Comparison of ENCODE assay signal across 8 cellular contexts in the genomic region with DNA sequence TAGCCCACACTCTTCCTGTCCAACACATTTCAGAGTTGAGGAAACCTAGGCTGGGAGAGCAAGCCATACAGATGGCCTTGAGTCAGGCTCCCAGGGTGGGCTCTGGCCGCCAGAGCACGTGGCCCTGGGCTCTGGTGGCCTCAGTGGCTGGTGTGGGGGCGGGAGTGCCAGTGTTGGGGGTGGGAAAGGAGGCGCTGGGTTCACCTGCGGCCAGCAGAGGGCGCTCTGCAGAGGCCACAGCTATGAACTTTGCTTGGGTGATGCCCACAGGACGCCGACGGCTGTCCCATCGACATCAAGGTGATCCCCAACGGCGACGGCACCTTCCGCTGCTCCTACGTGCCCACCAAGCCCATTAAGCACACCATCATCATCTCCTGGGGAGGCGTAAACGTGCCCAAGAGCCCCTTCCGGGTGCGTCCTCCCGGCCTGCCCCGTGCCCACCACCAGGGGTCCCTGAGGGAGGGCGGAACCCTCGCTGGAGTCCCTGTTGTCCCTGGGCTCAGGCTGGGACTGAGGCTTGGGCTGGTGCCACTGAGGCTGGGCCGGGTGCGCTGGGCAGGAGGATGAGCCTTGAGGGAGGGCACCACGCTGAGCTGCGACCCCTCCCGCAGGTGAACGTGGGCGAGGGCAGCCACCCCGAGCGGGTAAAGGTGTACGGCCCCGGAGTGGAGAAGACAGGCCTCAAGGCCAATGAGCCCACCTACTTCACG. TPM values are rescaled to one million over a fixed set of nuclear protein-coding genes. Genes with fewer than 3 reads are reported as not detected.
DNase-seq lines count a peak whose midpoint lies in the region; ATAC-seq and TF ChIP-seq lines count a peak whose summit lies in the region.

No MANE protein-coding gene starts in this region.

- H2BK120ac ChIP-seq in IMR-90 (ENCODE audit: low read depth, low read length), result no peak overlapping the region

- H3K27ac ChIP-seq in IMR-90 (ENCODE audit: insufficient read depth, low read length), result no peak overlapping the region
- peak overlapping the region; percentile 2 for H3K27ac ChIP-seq in muscle layer of colon (ENCODE audit: low read depth, low read length)
- no peak overlapping the region for H3K27ac ChIP-seq in suprapubic skin

- H4K91ac ChIP-seq in IMR-90 (ENCODE audit: insufficient read depth, low read depth, low read length), result no peak overlapping the region

- ATAC-seq in IMR-90 (ENCODE audit: low read depth) (peak; percentile 52), HG03469 (IDR thresholded peaks at IDR 0.05; ENCODE audit: unreplicated experiment) (no peak)
- ATAC-seq in activated CD4-positive, CD25-positive, alpha-beta regulatory T cell treated with anti-CD3 and anti-CD28 coated beads, Interleukin-2, amount 50 U/mL, for 24 hours, result peak; percentile 42 to 50

- WGBS in IMR-90 (ENCODE audit: extremely low coverage in 2 of 2, insufficient read length in 1 of 2), 2 experiments, result 70% methylated on average over 13 of the region's 35 CpGs; no CpG with 5 or more reads in 1 of the 2 experiments
- WGBS in suprapubic skin, result 78% methylated on average over 8 of the region's 35 CpGs

- H2BK20ac ChIP-seq in IMR-90 (ENCODE audit: low read depth, low read length), result no peak overlapping the region

- H2BK5ac ChIP-seq in IMR-90 (ENCODE audit: low read depth, low read length, poor library complexity, severe bottlenecking), result no peak overlapping the region

- H4K8ac ChIP-seq in IMR-90 (ENCODE audit: low read depth in 2 of 2, low read length in 2 of 2), result no peak overlapping the region

- TF ChIP-seq EP300 in suprapubic skin (IDR thresholded peaks at IDR 0.05), result no peak

- no peak overlapping the region for H3K23ac ChIP-seq in IMR-90 (ENCODE audit: low read depth, low read length)

- no peak overlapping the region for H2BK15ac ChIP-seq in IMR-90 (ENCODE audit: low read depth, low read length)

- no TSS peak for BruUV-seq in IMR-90 (replicated peaks; lab: Mats Ljungman, UMichigan)

- H3K79me1 ChIP-seq in IMR-90 (ENCODE audit: low read depth in 1 of 2, low read length in 2 of 2), result peaks cover 33 to 86% of the 10 kb centered on the region in 2 experiments

- H3K9me3 ChIP-seq in IMR-90 (ENCODE audit: control insufficient read depth, insufficient read depth, low read length) (no peaks in the 10 kb centered on the region), muscle layer of colon (ENCODE audit: low read length) (no peaks in the 10 kb centered on the region), suprapubic skin (no peaks in the 10 kb centered on the region)

- peak; percentile 38 for DNase-seq in COLO668 (lab: John Stamatoyannopoulos, UW; ENCODE audit: unreplicated experiment)
- DNase-seq in IMR-90, result peak; percentile 69
- peak; percentile 80 for DNase-seq in ecto neural progenitor cell (ENCODE audit: low spot score)
- no peak for DNase-seq in suprapubic skin (ENCODE audit: low spot score in 2 of 2)
- DNase-seq in globus pallidus (ENCODE audit: low spot score), result no peak

- intact Hi-C loops in IMR-90 (cut with micrococcal nuclease), result no loop called here

- no peak overlapping the region for H3K56ac ChIP-seq in IMR-90 (ENCODE audit: extremely low read depth, insufficient read depth, low read length)

- no peak overlapping the region for H2AK9ac ChIP-seq in IMR-90 (replicated peaks; ENCODE audit: low read depth, low read length, poor library complexity)

- TF ChIP-seq RAD21 in IMR-90 (IDR thresholded peaks at IDR 0.05; ENCODE audit: low read length), result peak; percentile 33

- no peak overlapping the region for H3K4me3 ChIP-seq in IMR-90 (ENCODE audit: insufficient read depth, low read depth, low read length)
- no peak overlapping the region for H3K4me3 ChIP-seq in muscle layer of colon (ENCODE audit: low read depth in 1 of 2, low read length in 2 of 2)
- H3K4me3 ChIP-seq in suprapubic skin, result no peak overlapping the region

- POLR2A ChIA-PET in IMR-90 (lab: Charles Lee; ENCODE audit: unreplicated experiment), result no interaction called here

- no peak for TF ChIP-seq POLR2A in IMR-90 (IDR thresholded peaks at IDR 0.05; ENCODE audit: low read depth, low read length)
- TF ChIP-seq POLR2A in suprapubic skin (IDR thresholded peaks at IDR 0.05), result no peak

- H2AFZ ChIP-seq in IMR-90 (replicated peaks; ENCODE audit: low read length, poor library complexity), result no peak overlapping the region

- dilution Hi-C loops in IMR-90 (cut with HindIII; ENCODE audit: low sequenced_read_pairs, unreplicated experiment), result no loop called here

- H3K18ac ChIP-seq in IMR-90 (ENCODE audit: low read depth, low read length), result no peak overlapping the region

- H3K4me2 ChIP-seq in IMR-90 (ENCODE audit: low read depth, low read length), result no peak overlapping the region

- H3K36me3 ChIP-seq in IMR-90 (ENCODE audit: control insufficient read depth, insufficient read depth, low read length) (peaks cover 98% of the 10 kb centered on the region), muscle layer of colon (ENCODE audit: insufficient read depth, low read length) (peaks cover 100% of the 10 kb centered on the region), suprapubic skin (peaks cover 13% of the 10 kb centered on the region)

- H3K4me1 ChIP-seq in IMR-90 (ENCODE audit: control insufficient read depth, insufficient read depth, low read length) (peaks cover 3% of the 10 kb centered on the region; the same call in 1 of the 2 replicates), muscle layer of colon (ENCODE audit: insufficient read depth, low read length) (no peaks in the 10 kb centered on the region), suprapubic skin (no peaks in the 10 kb centered on the region)

- H3K9me1 ChIP-seq in IMR-90 (ENCODE audit: insufficient read depth, low read length), result no peaks in the 10 kb centered on the region; the same call in 1 of the 2 replicates

- no peak overlapping the region for H3K14ac ChIP-seq in IMR-90 (replicated peaks; ENCODE audit: low read depth, low read length)

- in situ Hi-C loops in IMR-90 (cut with MboI; ENCODE audit: low sequenced_read_pairs), result no loop called here

- TF ChIP-seq CTCF in IMR-90 (conservative IDR thresholded peaks at IDR 0.05; ENCODE audit: low read depth, low read length) (peak; percentile 54), suprapubic skin (IDR thresholded peaks at IDR 0.05) (peak; percentile 13 to 78)

- CTCF ChIA-PET in IMR-90 (lab: Yijun Ruan, JAX), result no interaction called here

- H3K27me3 ChIP-seq in IMR-90 (ENCODE audit: control insufficient read depth, insufficient read depth, low read length) (no peaks in the 10 kb centered on the region), muscle layer of colon (ENCODE audit: control insufficient read depth in 1 of 2, insufficient read depth in 2 of 2, low read length in 2 of 2) (no peaks in the 10 kb centered on the region), suprapubic skin (no peaks in the 10 kb centered on the region)

- H4K20me1 ChIP-seq in IMR-90 (ENCODE audit: insufficient read depth, low read length), result peaks cover 98% of the 10 kb centered on the region

- no peak overlapping the region for H2AK5ac ChIP-seq in IMR-90 (ENCODE audit: low read depth, low read length)

- no peak overlapping the region for H3K4ac ChIP-seq in IMR-90 (ENCODE audit: low read depth, low read length)

- no peak overlapping the region for H3K9ac ChIP-seq in IMR-90 (ENCODE audit: low read depth, low read length)
- no peak overlapping the region for H3K9ac ChIP-seq in muscle layer of colon (ENCODE audit: low read length)

- no peak overlapping the region for H4K5ac ChIP-seq in IMR-90 (ENCODE audit: low read depth, low read length)

TF ChIP-seq in IMR-90, 13 proteins besides CTCF, POLR2A, EP300 and RAD21 (continues in another document):
- TF ChIP-seq, protein P1, sequence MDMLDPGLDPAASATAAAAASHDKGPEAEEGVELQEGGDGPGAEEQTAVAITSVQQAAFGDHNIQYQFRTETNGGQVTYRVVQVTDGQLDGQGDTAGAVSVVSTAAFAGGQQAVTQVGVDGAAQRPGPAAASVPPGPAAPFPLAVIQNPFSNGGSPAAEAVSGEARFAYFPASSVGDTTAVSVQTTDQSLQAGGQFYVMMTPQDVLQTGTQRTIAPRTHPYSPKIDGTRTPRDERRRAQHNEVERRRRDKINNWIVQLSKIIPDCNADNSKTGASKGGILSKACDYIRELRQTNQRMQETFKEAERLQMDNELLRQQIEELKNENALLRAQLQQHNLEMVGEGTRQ (IDR thresholded peaks at IDR 0.05; ENCODE audit: low read depth, low read length), result peak; percentile 57
- TF ChIP-seq FOS (IDR thresholded peaks at IDR 0.05; ENCODE audit: low read depth, low read length) (no peak), NFE2L2 (IDR thresholded peaks at IDR 0.05; ENCODE audit: low read depth, low read length) (no peak), CEBPB (IDR thresholded peaks at IDR 0.05; ENCODE audit: low read depth, low read length) (no peak), MAZ (IDR thresholded peaks at IDR 0.05; ENCODE audit: borderline replicate concordance, low read depth, low read length) (peak; percentile 44; the same call in 1 of the 2 replicates), RFX5 (IDR thresholded peaks at IDR 0.05; ENCODE audit: low read depth, low read length) (no peak), BHLHE40 (IDR thresholded peaks at IDR 0.05; ENCODE audit: low read depth, low read length) (0 out of 2 replicates have a peak, but pooled peaks have one; percentile 34), RCOR1 (IDR thresholded peaks at IDR 0.05; ENCODE audit: insufficient replicate concordance, low read length) (no peak), SMC3 (IDR thresholded peaks at IDR 0.05; ENCODE audit: low read depth, low read length) (peak; percentile 35), MXI1 (IDR thresholded peaks at IDR 0.05; ENCODE audit: borderline replicate concordance, low read depth, low read length) (0 out of 2 replicates have a peak, but pooled peaks have one; percentile 50), MAFK (IDR thresholded peaks at IDR 0.05; ENCODE audit: low read depth, low read length) (no peak), CHD1 (IDR thresholded peaks at IDR 0.05; ENCODE audit: low read depth, low read length) (no peak)

RNA-seq across cellular contexts. Expression of a gene that starts 11.9 kb away (rescaled TPM):
- total RNA-seq in IMR-90 (2012; rRNA removed) (116 and 139 TPM in 2 replicates), suprapubic skin (1 to 10 TPM; 3.8 to 5.1 (median 4.3) TPM)
- polyA plus RNA-seq in IMR-90 (2012; rRNA removed), result 154 and 167 TPM in 2 replicates
- 67.5 and 137 TPM in 2 replicates for polyA plus RNA-seq in IMR-90 (2012; cell fraction: cytosol; rRNA removed)
- polyA plus RNA-seq in IMR-90 (2012; cell fraction: nucleus; rRNA removed; ENCODE audit: low replicate concordance), result 165 and 525 TPM in 2 replicates

RNA-seq across cellular contexts. Expression of a gene that starts 20.5 kb away (rescaled TPM):
- 61.1 and 104 TPM in 2 replicates for total RNA-seq in IMR-90 (2012; rRNA removed)
- polyA plus RNA-seq in IMR-90 (2012; rRNA removed), result 321 and 346 TPM in 2 replicates
- polyA plus RNA-seq in IMR-90 (2012; cell fraction: cytosol; rRNA removed), result 128 and 421 TPM in 2 replicates
- polyA plus RNA-seq in IMR-90 (2012; cell fraction: nucleus; rRNA removed; ENCODE audit: low replicate concordance), result 84.2 and 106 TPM in 2 replicates
- 100 to 1,000 TPM in 3 of 4 donors, 10 to 100 TPM in 1; 78.4 to 165 (median 148) TPM for total RNA-seq in suprapubic skin

RNA-seq across cellular contexts. Expression of a gene that starts 50.3 kb away (rescaled TPM):
- total RNA-seq in IMR-90 (2012; rRNA removed), result 7.7 and 8.3 TPM in 2 replicates
- polyA plus RNA-seq in IMR-90 (2012; rRNA removed), result 15.1 and 18.0 TPM in 2 replicates
- 5.3 and 5.9 TPM in 2 replicates for polyA plus RNA-seq in IMR-90 (2012; cell fraction: cytosol; rRNA removed)
- polyA plus RNA-seq in IMR-90 (2012; cell fraction: nucleus; rRNA removed; ENCODE audit: low replicate concordance), result 41.0 and 106 TPM in 2 replicates
- total RNA-seq in suprapubic skin, result 1 to 10 TPM in 3 of 4 donors, under 1 TPM in 1; 0.95 to 4.8 (median 2.1) TPM

Comparison
In these comparisons a context has a peak if more than half of its experiments do, and no peak if none do; other contexts are left out.
1. DNase-seq: peak in COLO668 (single experiment), IMR-90 (single experiment) and ecto neural progenitor cell (single experiment); none in suprapubic skin (0 of 2) and globus pallidus (single experiment).
2. RNA of a gene that starts 11.9 kb away (total RNA-seq): 116 to 139 TPM in IMR-90; 3.8 to 5.1 TPM in suprapubic skin; every median in the first group is over 10 times any median in the second.